Comparison of ENCODE assay signal across 28 cellular contexts in genomic region chr1:167734227-167734626, GRCh38.
"Had no signal": no experiment of that assay in that cellular context is flagged by ENCODE, and none has a peak within 500 bp of the region (broad histone marks: within the 10 kb centered on the region; RNA-seq: fewer than 3 reads in every experiment).

No MANE protein-coding gene starts in this region.

- H3K27me3 ChIP-seq: neural progenitor cell, ovary, stomach, thyroid gland, tibial nerve, upper lobe of right lung, uterus had no signal

- H2AFZ ChIP-seq: neural progenitor cell, parathyroid adenoma had no signal

- ATAC-seq: naive thymus-derived CD4-positive, alpha-beta T cell; natural killer cell; psoas muscle; right cardiac atrium; sciatic nerve; stimulated activated effector memory CD8-positive, alpha-beta T cell treated with anti-CD3 and anti-CD28 coated beads, Interleukin-12 subunit alpha, Interleukin-12 subunit beta, amount 100 ng/mL, for 72 hours; stimulated activated naive B cell treated with anti-CD40 and anti-IgM and Interleukin-4, amounts not matched to agents 10 μg/mL and 1 μg/mL and 100 μg/mL, for 72 hours; upper lobe of right lung had no signal

- H3K9me3 ChIP-seq: ovary, psoas muscle, stomach, thoracic aorta, thyroid gland, tibial nerve, upper lobe of right lung, uterus had no signal

- H3K27ac ChIP-seq: neural progenitor cell, ovary, parathyroid adenoma, psoas muscle, skin epidermis, stomach, thoracic aorta, thyroid gland, tibial nerve, upper lobe of right lung, uterus had no signal

- H3K36me3 Mint-ChIP-seq: natural killer cell; stimulated activated effector memory CD8-positive, alpha-beta T cell treated with anti-CD3 and anti-CD28 coated beads, Interleukin-12 subunit alpha, Interleukin-12 subunit beta, amount 100 ng/mL, for 72 hours had no signal

- H3K9ac ChIP-seq: neural progenitor cell, parathyroid adenoma had no signal

- H3K9me3 Mint-ChIP-seq: natural killer cell; stimulated activated effector memory CD8-positive, alpha-beta T cell treated with anti-CD3 and anti-CD28 coated beads, Interleukin-12 subunit alpha, Interleukin-12 subunit beta, amount 100 ng/mL, for 72 hours; stimulated activated naive CD8-positive, alpha-beta T cell treated with anti-CD3 and anti-CD28 coated beads, Interleukin-15, Interleukin-2, amounts not matched to agents 100 ng/mL and 50 ng/mL, for 24 hours; type B pancreatic cell had no signal

- H3K4me3 ChIP-seq: neural progenitor cell, ovary, psoas muscle, skin epidermis, stomach, thoracic aorta, thyroid gland, tibial nerve, upper lobe of right lung, uterus had no signal

- H3K4me1 Mint-ChIP-seq: natural killer cell; nephron; neural progenitor cell; stimulated activated effector memory CD8-positive, alpha-beta T cell treated with anti-CD3 and anti-CD28 coated beads, Interleukin-12 subunit alpha, Interleukin-12 subunit beta, amount 100 ng/mL, for 72 hours had no signal

- H3K36me3 ChIP-seq: neural progenitor cell, ovary, thoracic aorta, thyroid gland, tibial nerve, uterus had no signal

- DNase-seq: naive thymus-derived CD4-positive, alpha-beta T cell; natural killer cell; occipital lobe; ovary; posterior cingulate gyrus; psoas muscle; right cardiac atrium; stimulated activated CD4-positive, alpha-beta T cell treated with anti-CD3 and anti-CD28 coated beads, Interleukin-15, amount 100 ng/mL, for 24 hours; stimulated activated CD4-positive, alpha-beta T cell treated with anti-CD3 and anti-CD28 coated beads, Interleukin-2, amount 100 ng/mL, for 24 hours; stimulated activated CD4-positive, alpha-beta T cell treated with anti-CD3 and anti-CD28 coated beads, Interleukin-2, amount 100 ng/mL, for 48 hours; stimulated activated CD4-positive, alpha-beta T cell treated with anti-CD3 and anti-CD28 coated beads, Interleukin-4, amount 100 ng/mL, for 24 hours; stimulated activated naive B cell treated with anti-CD40 and anti-IgM and Interleukin-4, amounts not matched to agents 10 μg/mL and 1 μg/mL and 100 μg/mL, for 72 hours; stimulated activated naive CD4-positive, alpha-beta T cell treated with Interleukin-2 at 50 U/mL for 16 hours; stomach; thyroid gland; upper lobe of right lung; uterus had no signal

- H3K27ac Mint-ChIP-seq: naive thymus-derived CD4-positive, alpha-beta T cell; natural killer cell; nephron; neural progenitor cell; progenitor cell of endocrine pancreas; stimulated activated effector memory CD8-positive, alpha-beta T cell treated with anti-CD3 and anti-CD28 coated beads, Interleukin-12 subunit alpha, Interleukin-12 subunit beta, amount 100 ng/mL, for 72 hours; stimulated activated naive B cell treated with anti-CD40 and anti-IgM and Interleukin-4, amounts not matched to agents 10 μg/mL and 1 μg/mL and 100 μg/mL, for 72 hours; stimulated activated naive CD8-positive, alpha-beta T cell treated with anti-CD3 and anti-CD28 coated beads, Interleukin-15, Interleukin-2, amounts not matched to agents 100 ng/mL and 50 ng/mL, for 24 hours; type B pancreatic cell had no signal

- H3K4me1 ChIP-seq: neural progenitor cell, parathyroid adenoma, tibial nerve, upper lobe of right lung, uterus had no signal

- H3K4me3 Mint-ChIP-seq: naive thymus-derived CD4-positive, alpha-beta T cell; natural killer cell; nephron; neural progenitor cell; stimulated activated effector memory CD8-positive, alpha-beta T cell treated with anti-CD3 and anti-CD28 coated beads, Interleukin-12 subunit alpha, Interleukin-12 subunit beta, amount 100 ng/mL, for 72 hours; stimulated activated naive B cell treated with anti-CD40 and anti-IgM and Interleukin-4, amounts not matched to agents 10 μg/mL and 1 μg/mL and 100 μg/mL, for 72 hours; stimulated activated naive CD8-positive, alpha-beta T cell treated with anti-CD3 and anti-CD28 coated beads, Interleukin-15, Interleukin-2, amounts not matched to agents 100 ng/mL and 50 ng/mL, for 24 hours; type B pancreatic cell had no signal

- H3K27me3 Mint-ChIP-seq: naive thymus-derived CD4-positive, alpha-beta T cell; progenitor cell of endocrine pancreas; stimulated activated naive B cell treated with anti-CD40 and anti-IgM and Interleukin-4, amounts not matched to agents 10 μg/mL and 1 μg/mL and 100 μg/mL, for 72 hours; stimulated activated naive CD8-positive, alpha-beta T cell treated with anti-CD3 and anti-CD28 coated beads, Interleukin-15, Interleukin-2, amounts not matched to agents 100 ng/mL and 50 ng/mL, for 24 hours; type B pancreatic cell had no signal

- H3K4me2 ChIP-seq: neural progenitor cell had no signal
